1 cellular context compared by ENCODE assay signal in genomic region chr1:179872558-179872957, GRCh38.
A peak's percentile ranks its signal among the peaks of the same experiment; 100 is the strongest.
TF ChIP-seq lines count a peak whose summit lies in the region.

No MANE protein-coding gene starts in this region.

TF ChIP-seq in K562, 482 proteins besides CTCF, POLR2A, EP300 and RAD21:
- TF ChIP-seq SREBF2 (CRISPR knock-in tag; IDR thresholded peaks at IDR 0.05) (no peak), GTF2F1 (IDR thresholded peaks at IDR 0.05; ENCODE audit: low read depth, low read length) (0 out of 2 replicates have a peak, but pooled peaks have one; percentile 13)
